Comparison of ENCODE assay signal across 8 cellular contexts in the genomic region with DNA sequence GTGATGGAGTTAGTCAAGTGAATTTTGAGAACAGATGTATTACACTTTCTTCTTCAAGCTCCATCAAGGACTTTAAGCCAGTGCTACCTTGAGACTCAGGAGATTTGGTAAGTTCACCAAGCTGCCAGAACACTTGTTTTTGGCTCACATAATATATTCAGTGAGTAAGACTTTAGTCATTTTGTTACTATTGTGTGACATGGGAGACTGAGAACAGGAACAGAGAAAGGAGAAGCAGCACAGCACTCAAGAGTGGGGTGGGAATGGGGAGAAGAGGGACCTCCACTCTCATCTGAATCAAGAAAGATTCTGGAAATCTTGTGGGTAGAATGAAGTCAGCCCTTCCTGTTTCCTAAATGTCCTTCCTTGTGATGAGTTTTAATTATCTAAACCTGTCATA.
A peak's percentile ranks its signal among the peaks of the same experiment; 100 is the strongest.
DNase-seq lines count a peak whose midpoint lies in the region; ATAC-seq, FAIRE-seq and TF ChIP-seq lines count a peak whose summit lies in the region.

No MANE protein-coding gene starts in this region.

- FAIRE-seq in GM19239 (lab: Jason Lieb, UNC) = peak; percentile 93

- H3K27ac Mint-ChIP-seq in activated naive CD8-positive, alpha-beta T cell treated with anti-CD3 and anti-CD28 coated beads for 36 hours = peak overlapping the region; percentile 35

- H3K4me3 Mint-ChIP-seq in activated naive CD8-positive, alpha-beta T cell treated with anti-CD3 and anti-CD28 coated beads for 36 hours = no peak overlapping the region

- no peaks in the 10 kb centered on the region for H3K9me3 Mint-ChIP-seq in activated naive CD8-positive, alpha-beta T cell treated with anti-CD3 and anti-CD28 coated beads for 36 hours

- H3K4me1 Mint-ChIP-seq in activated naive CD8-positive, alpha-beta T cell treated with anti-CD3 and anti-CD28 coated beads for 36 hours = peaks cover 43% of the 10 kb centered on the region

- DNase-seq in GM10266 (ENCODE audit: extremely low spot score) = peak; percentile 31
- DNase-seq in GM19239 (ENCODE audit: insufficient read length, low spot score) = no peak
- peak; percentile 2 for DNase-seq in activated naive CD8-positive, alpha-beta T cell treated with anti-CD3 and anti-CD28 coated beads for 36 hours
- no peak for DNase-seq in NCI-H1930 (lab: John Stamatoyannopoulos, UW)
- no peak for DNase-seq in NCI-H2081 treated with DMSO at 0.1 percent for 48 hours (lab: John Stamatoyannopoulos, UW)
- no peak for DNase-seq in UCSD-AML1 (lab: John Stamatoyannopoulos, UW; ENCODE audit: unreplicated experiment)
- no peak for DNase-seq in dedifferentiated amniotic fluid mesenchymal stem cell (ENCODE audit: extremely low spot score)

- H3K36me3 Mint-ChIP-seq in activated naive CD8-positive, alpha-beta T cell treated with anti-CD3 and anti-CD28 coated beads for 36 hours = no peaks in the 10 kb centered on the region

- peak; percentile 21 for ATAC-seq in HG03159 (IDR thresholded peaks at IDR 0.05; ENCODE audit: unreplicated experiment)

- no peak for TF ChIP-seq CTCF in GM10266 (IDR thresholded peaks at IDR 0.05; ENCODE audit: control insufficient read depth, insufficient read depth, low read depth, missing control alignments)

- no peaks in the 10 kb centered on the region for H3K27me3 Mint-ChIP-seq in activated naive CD8-positive, alpha-beta T cell treated with anti-CD3 and anti-CD28 coated beads for 36 hours

Comparison
In these comparisons a context has a peak if more than half of its experiments do, and no peak if none do; other contexts are left out.
1. DNase-seq: peak in GM10266 (single experiment) and activated naive CD8-positive, alpha-beta T cell treated with anti-CD3 and anti-CD28 coated beads for 36 hours (single experiment); none in GM19239 (single experiment), NCI-H1930 (0 of 2), NCI-H2081 treated with DMSO at 0.1 percent for 48 hours (single experiment), UCSD-AML1 (single experiment) and dedifferentiated amniotic fluid mesenchymal stem cell (single experiment).